ENCODE assay signal across 8 cellular contexts in the genomic region with DNA sequence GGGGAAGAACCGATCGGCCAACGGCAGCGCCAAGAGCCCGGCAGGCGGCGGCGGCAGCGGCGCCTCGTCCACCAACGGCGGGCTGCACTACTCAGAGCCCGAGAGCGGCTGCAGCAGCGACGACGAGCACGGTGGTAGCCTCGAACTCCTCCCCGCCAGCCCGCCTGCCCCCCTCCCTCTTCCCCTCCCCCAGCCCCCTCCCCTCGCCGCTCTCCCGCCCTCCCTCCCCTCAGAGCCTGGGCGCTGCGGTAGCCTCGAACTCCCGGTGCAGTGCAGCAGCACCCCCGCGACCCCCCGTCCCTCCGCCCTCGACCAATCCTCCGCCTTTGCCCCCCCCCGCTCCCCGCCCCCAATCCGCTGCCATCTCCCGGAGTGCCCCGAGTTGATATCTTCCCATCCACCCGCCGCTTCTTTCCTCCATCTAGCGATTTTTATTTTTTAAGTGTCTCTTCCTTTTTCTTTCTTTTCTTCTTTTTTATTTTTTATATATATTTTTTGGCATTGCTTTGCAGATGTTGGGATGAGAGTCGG. TPM values are rescaled to one million over a fixed set of nuclear protein-coding genes. Genes with fewer than 3 reads are reported as not detected.
DNase-seq lines count a peak whose midpoint lies in the region; ATAC-seq and TF ChIP-seq lines count a peak whose summit lies in the region.

No MANE protein-coding gene starts in this region.

- peak overlapping the region; percentile 100 for H3K9ac ChIP-seq in DND-41 (ENCODE audit: low read depth, low read length)

- H3K79me2 ChIP-seq in DND-41 (ENCODE audit: insufficient read depth, low read length): peaks cover 58% of the 10 kb centered on the region
- H3K79me2 ChIP-seq in GM23338 (replicated peaks; ENCODE audit: insufficient read depth): peaks cover 36% of the 10 kb centered on the region

- no peaks in the 10 kb centered on the region for H3K27me3 ChIP-seq in DND-41 (ENCODE audit: insufficient read depth, low read length, poor library complexity)
- H3K27me3 ChIP-seq in GM23338 (ENCODE audit: insufficient read depth): no peaks in the 10 kb centered on the region

- intact Hi-C loops in activated naive CD4-positive, alpha-beta T cell treated with anti-CD3 and anti-CD28 coated beads for 36 hours (cut with micrococcal nuclease): loop anchor here (1.0 to 5.0 kb wide), 11 partner anchors 22 to 1599 kb away; a partner anchor contains a TSS

- H2AFZ ChIP-seq in DND-41 (ENCODE audit: low read depth, low read length) (peak overlapping the region; percentile 100), GM23338 (no peak overlapping the region)

- H3K27ac Mint-ChIP-seq in GM23338: peak overlapping the region; percentile 92
- peak overlapping the region; percentile 87 for H3K27ac Mint-ChIP-seq in activated naive CD4-positive, alpha-beta T cell treated with anti-CD3 and anti-CD28 coated beads for 36 hours

- no peaks in the 10 kb centered on the region for H3K9me2 ChIP-seq in GM23338 (ENCODE audit: insufficient read depth)

- no peak for TF ChIP-seq CTCF in DND-41 (IDR thresholded peaks at IDR 0.05; ENCODE audit: borderline replicate concordance, extremely low read depth, low read length, poor library complexity, severe bottlenecking)
- TF ChIP-seq CTCF in GM23338 (conservative IDR thresholded peaks at IDR 0.05; ENCODE audit: low read depth in 2 of 2): no peak

- ATAC-seq in DND-41 (ENCODE audit: insufficient read depth, low read depth): peak; percentile 44
- peak; percentile 9 for ATAC-seq in GM23338
- ATAC-seq in HG03280 (IDR thresholded peaks at IDR 0.05; ENCODE audit: unreplicated experiment): no peak

- no peaks in the 10 kb centered on the region for H3K9me3 ChIP-seq in DND-41 (ENCODE audit: insufficient read depth, low read length, severe bottlenecking)

- H3K4me1 ChIP-seq in DND-41 (ENCODE audit: insufficient read depth, low read length) (peaks cover 31% of the 10 kb centered on the region), GM23338 (ENCODE audit: insufficient read depth) (peaks cover 12% of the 10 kb centered on the region)

- DNase-seq in DND-41 (peak; percentile 87), GM23338 (ENCODE audit: low spot score) (peak; percentile 55), NCI-H2171 (lab: John Stamatoyannopoulos, UW) (peak; percentile 66), germinal center (ENCODE audit: low spot score) (peak; percentile 57), occipital lobe (lab: John Stamatoyannopoulos, UW) (peak; percentile 60)
- peak; percentile 60 for DNase-seq in activated naive CD4-positive, alpha-beta T cell treated with anti-CD3 and anti-CD28 coated beads for 36 hours
- DNase-seq in activated effector memory CD4-positive, alpha-beta T cell treated with anti-CD3 and anti-CD28 coated beads, Interleukin-2, amount 50 U/mL, for 16 hours: no peak

- peaks cover 21% of the 10 kb centered on the region for H3K27me3 Mint-ChIP-seq in GM23338 (ENCODE audit: insufficient read depth, low read depth, poor library complexity)
- no peaks in the 10 kb centered on the region for H3K27me3 Mint-ChIP-seq in activated naive CD4-positive, alpha-beta T cell treated with anti-CD3 and anti-CD28 coated beads for 36 hours (ENCODE audit: low read depth)

- H3K36me3 ChIP-seq in DND-41 (ENCODE audit: insufficient read depth, low read length): peaks cover 3% of the 10 kb centered on the region
- no peaks in the 10 kb centered on the region; the same call in 1 of the 2 replicates for H3K36me3 ChIP-seq in GM23338 (ENCODE audit: insufficient read depth)

- no peaks in the 10 kb centered on the region for H3K9me3 Mint-ChIP-seq in GM23338
- no peaks in the 10 kb centered on the region for H3K9me3 Mint-ChIP-seq in activated naive CD4-positive, alpha-beta T cell treated with anti-CD3 and anti-CD28 coated beads for 36 hours

- H4K20me1 ChIP-seq in DND-41 (ENCODE audit: insufficient read depth, low read length) (peaks cover 5% of the 10 kb centered on the region; the same call in 1 of the 2 replicates), GM23338 (replicated peaks; ENCODE audit: insufficient read depth) (peaks cover 4% of the 10 kb centered on the region; the same call in 1 of the 2 replicates)

- H3K4me3 ChIP-seq in DND-41 (ENCODE audit: low read depth in 1 of 2, low read length in 2 of 2): peak overlapping the region; percentile 98 to 99; a peak in 3 of 4 replicates
- peak overlapping the region; percentile 80 for H3K4me3 ChIP-seq in GM23338

- peaks cover 22% of the 10 kb centered on the region for H3K4me1 Mint-ChIP-seq in GM23338
- peaks cover 20% of the 10 kb centered on the region for H3K4me1 Mint-ChIP-seq in activated naive CD4-positive, alpha-beta T cell treated with anti-CD3 and anti-CD28 coated beads for 36 hours (ENCODE audit: low read depth)

- peaks cover 23% of the 10 kb centered on the region; the same call in 2 of the 3 replicates for H3K36me3 Mint-ChIP-seq in GM23338 (ENCODE audit: low read depth)
- H3K36me3 Mint-ChIP-seq in activated naive CD4-positive, alpha-beta T cell treated with anti-CD3 and anti-CD28 coated beads for 36 hours (ENCODE audit: low read depth): peaks cover 16% of the 10 kb centered on the region

- CTCF ChIA-PET in activated naive CD4-positive, alpha-beta T cell treated with anti-CD3 and anti-CD28 coated beads for 36 hours (lab: Charles Lee): interaction anchor here (0.7 kb wide), 1 partner anchor 1080 kb away, joined by 3 read pairs; no protein-coding TSS in a partner anchor

- H3K27ac ChIP-seq in DND-41 (ENCODE audit: low read length): peak overlapping the region; percentile 100
- H3K27ac ChIP-seq in GM23338 (ENCODE audit: low read depth): peak overlapping the region; percentile 99

- peak overlapping the region; percentile 76 for H3K4me3 Mint-ChIP-seq in GM23338
- peak overlapping the region; percentile 90 for H3K4me3 Mint-ChIP-seq in activated naive CD4-positive, alpha-beta T cell treated with anti-CD3 and anti-CD28 coated beads for 36 hours

- H3F3A ChIP-seq in GM23338 (replicated peaks; ENCODE audit: low read depth): peaks cover 13% of the 10 kb centered on the region

- H3K4me2 ChIP-seq in DND-41 (ENCODE audit: insufficient read depth, low read length) (peak overlapping the region; percentile 94), GM23338 (peak overlapping the region; percentile 89)

TF ChIP-seq in GM23338, 12 proteins besides CTCF, POLR2A, EP300 and RAD21 (continues in another document):
- TF ChIP-seq ZNF331 (CRISPR knock-in tag; IDR thresholded peaks at IDR 0.05; ENCODE audit: low read depth): no peak
- TF ChIP-seq STAT1 (IDR thresholded peaks at IDR 0.05; ENCODE audit: unreplicated experiment): no peak
- no peak for TF ChIP-seq EZH2 (IDR thresholded peaks at IDR 0.05; ENCODE audit: low read depth, unreplicated experiment)
- TF ChIP-seq, protein P1, sequence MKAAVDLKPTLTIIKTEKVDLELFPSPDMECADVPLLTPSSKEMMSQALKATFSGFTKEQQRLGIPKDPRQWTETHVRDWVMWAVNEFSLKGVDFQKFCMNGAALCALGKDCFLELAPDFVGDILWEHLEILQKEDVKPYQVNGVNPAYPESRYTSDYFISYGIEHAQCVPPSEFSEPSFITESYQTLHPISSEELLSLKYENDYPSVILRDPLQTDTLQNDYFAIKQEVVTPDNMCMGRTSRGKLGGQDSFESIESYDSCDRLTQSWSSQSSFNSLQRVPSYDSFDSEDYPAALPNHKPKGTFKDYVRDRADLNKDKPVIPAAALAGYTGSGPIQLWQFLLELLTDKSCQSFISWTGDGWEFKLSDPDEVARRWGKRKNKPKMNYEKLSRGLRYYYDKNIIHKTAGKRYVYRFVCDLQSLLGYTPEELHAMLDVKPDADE (IDR thresholded peaks at IDR 0.05): no peak
- TF ChIP-seq EZH2phosphoT487 (IDR thresholded peaks at IDR 0.05; ENCODE audit: unreplicated experiment): no peak
- TF ChIP-seq JUNB (IDR thresholded peaks at IDR 0.05; ENCODE audit: unreplicated experiment): no peak
- no peak for TF ChIP-seq CREB1 (CRISPR knock-in tag; IDR thresholded peaks at IDR 0.05; ENCODE audit: low read depth)

RNA-seq across cellular contexts. Expression of a gene that starts 0.5 kb away (rescaled TPM):
- 26.2 and 30.5 TPM in 2 replicates for total RNA-seq in GM23338 (2014; rRNA removed; shearing (Covaris generic))
- polyA plus RNA-seq in GM23338 (2016; fragmentation: Nextera tagmentation; extraction: Ambion mirVana): 15.3 and 19.4 TPM in 2 replicates
- 10 to 100 TPM; 28.9 to 30.8 TPM for total RNA-seq in activated naive CD4-positive, alpha-beta T cell treated with anti-CD3 and anti-CD28 coated beads for 36 hours
- total RNA-seq in occipital lobe: 34.9 TPM
